Comparison of ENCODE assay signal across 29 cellular contexts in the genomic region with DNA sequence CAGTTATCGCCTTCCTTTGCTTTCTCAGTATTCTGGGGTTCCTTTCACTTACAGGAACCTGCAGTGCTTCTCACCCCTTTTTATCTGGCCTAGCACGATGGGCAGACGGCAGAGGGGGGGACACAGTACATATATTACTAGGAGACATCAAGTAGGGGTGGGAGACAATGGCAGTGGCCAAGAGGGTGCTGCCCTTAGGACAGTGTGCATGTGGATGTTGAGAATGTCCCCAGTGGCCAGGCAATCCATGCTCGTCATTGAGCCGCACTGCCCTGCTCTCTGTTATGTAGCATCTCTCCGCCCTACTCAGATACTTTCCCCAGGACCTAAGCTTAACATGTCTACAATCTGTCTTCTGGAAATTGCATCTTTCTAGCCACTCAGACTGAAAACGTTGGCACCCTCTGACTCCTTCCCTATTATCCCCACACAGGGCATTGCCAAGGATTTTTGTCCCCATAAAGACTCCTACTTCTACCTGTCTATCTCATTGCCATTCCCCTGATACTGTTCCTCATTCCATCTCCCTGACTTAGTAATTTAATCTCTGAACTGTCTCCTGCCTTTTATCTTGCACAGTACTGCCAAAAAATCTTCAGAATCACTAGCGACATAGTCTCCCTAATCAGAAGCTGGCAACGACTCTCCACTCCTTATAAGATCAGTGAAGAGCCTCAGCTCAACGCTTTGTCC. TPM values are rescaled to one million over a fixed set of nuclear protein-coding genes. Genes with fewer than 3 reads are reported as not detected.
"Had no signal": no experiment of that assay in that cellular context is flagged by ENCODE, and none has a peak within 500 bp of the region (broad histone marks: within the 10 kb centered on the region; RNA-seq: fewer than 3 reads in every experiment).

No MANE protein-coding gene starts in this region.

- H3K9me3 ChIP-seq: neutrophil, ovary, prostate gland, testis, upper lobe of left lung had no signal

- H3K36me3 Mint-ChIP-seq: activated CD8-positive, alpha-beta memory T cell treated with anti-CD3 and anti-CD28 coated beads, Interleukin-2, amount 10 ng/mL, durations not matched to agents 7 days and 5 days; activated naive CD4-positive, alpha-beta T cell treated with anti-CD3 and anti-CD28 coated beads, Interleukin-2, amount 50 U/mL, for 24 hours; brain had no signal

- H3K4me3 Mint-ChIP-seq: activated CD8-positive, alpha-beta memory T cell treated with anti-CD3 and anti-CD28 coated beads, Interleukin-2, amount 10 ng/mL, durations not matched to agents 7 days and 5 days; activated CD8-positive, alpha-beta T cell treated with anti-CD3 and anti-CD28 coated beads for 36 hours; activated naive CD4-positive, alpha-beta T cell treated with anti-CD3 and anti-CD28 coated beads, Interleukin-2, amount 50 U/mL, for 24 hours; activated T-helper 1 cell treated with anti-CD3 and anti-CD28 coated beads, Interleukin-12 subunit alpha, Interleukin-12 subunit beta, Interleukin-2, Interleukin-4 antibody, amounts not matched to agents 30 ng/mL and 10 ng/mL and 1 ng/mL, durations not matched to agents 14 hours and 24 hours and 36 hours; brain; central memory CD8-positive, alpha-beta T cell; effector memory CD8-positive, alpha-beta T cell; nephron had no signal

- H3K4me1 ChIP-seq: prostate gland, testis, upper lobe of left lung had no signal

- FAIRE-seq: colon, endothelial cell of umbilical vein, frontal cortex, islet of Langerhans had no signal

- H3K4me3 ChIP-seq: dorsolateral prefrontal cortex, ovary, prostate gland, SK-N-MC, testis, upper lobe of left lung had no signal

- ATAC-seq: activated CD8-positive, alpha-beta memory T cell treated with anti-CD3 and anti-CD28 coated beads, Interleukin-2, amount 10 ng/mL, durations not matched to agents 7 days and 5 days; activated CD8-positive, alpha-beta T cell treated with anti-CD3 and anti-CD28 coated beads for 36 hours; effector memory CD8-positive, alpha-beta T cell; esophagus mucosa; left lobe of liver had no signal

- H3K27ac Mint-ChIP-seq: activated CD8-positive, alpha-beta memory T cell treated with anti-CD3 and anti-CD28 coated beads, Interleukin-2, amount 10 ng/mL, durations not matched to agents 7 days and 5 days; activated CD8-positive, alpha-beta T cell treated with anti-CD3 and anti-CD28 coated beads for 36 hours; activated naive CD4-positive, alpha-beta T cell treated with anti-CD3 and anti-CD28 coated beads, Interleukin-2, amount 50 U/mL, for 24 hours; activated T-helper 1 cell treated with anti-CD3 and anti-CD28 coated beads, Interleukin-12 subunit alpha, Interleukin-12 subunit beta, Interleukin-2, Interleukin-4 antibody, amounts not matched to agents 30 ng/mL and 10 ng/mL and 1 ng/mL, durations not matched to agents 14 hours and 24 hours and 36 hours; brain; effector memory CD8-positive, alpha-beta T cell; nephron had no signal

- H3K4me1 Mint-ChIP-seq: activated CD8-positive, alpha-beta memory T cell treated with anti-CD3 and anti-CD28 coated beads, Interleukin-2, amount 10 ng/mL, durations not matched to agents 7 days and 5 days; activated naive CD4-positive, alpha-beta T cell treated with anti-CD3 and anti-CD28 coated beads, Interleukin-2, amount 50 U/mL, for 24 hours; central memory CD8-positive, alpha-beta T cell; nephron had no signal

- H3K9me3 Mint-ChIP-seq: activated CD8-positive, alpha-beta T cell treated with anti-CD3 and anti-CD28 coated beads for 36 hours; activated naive CD4-positive, alpha-beta T cell treated with anti-CD3 and anti-CD28 coated beads, Interleukin-2, amount 50 U/mL, for 24 hours; activated T-helper 1 cell treated with anti-CD3 and anti-CD28 coated beads, Interleukin-12 subunit alpha, Interleukin-12 subunit beta, Interleukin-2, Interleukin-4 antibody, amounts not matched to agents 30 ng/mL and 10 ng/mL and 1 ng/mL, durations not matched to agents 14 hours and 24 hours and 36 hours; central memory CD8-positive, alpha-beta T cell had no signal

- DNase-seq: activated CD4-positive, alpha-beta T cell treated with anti-CD3 and anti-CD28 coated beads for 48 hours; activated CD8-positive, alpha-beta memory T cell treated with anti-CD3 and anti-CD28 coated beads, Interleukin-2, amount 10 ng/mL, durations not matched to agents 7 days and 5 days; activated CD8-positive, alpha-beta T cell treated with anti-CD3 and anti-CD28 coated beads for 36 hours; activated gamma-delta T cell; activated T-cell treated with anti-CD3 and anti-CD28 coated beads for 4 hours; anterior cingulate cortex; dorsolateral prefrontal cortex; effector memory CD8-positive, alpha-beta T cell; ovary; stimulated activated CD4-positive, alpha-beta T cell treated with anti-CD3 and anti-CD28 coated beads, Interleukin-1b, Interleukin-23, amount 100 ng/mL, for 48 hours; testis; upper lobe of left lung had no signal

- H3K27ac ChIP-seq: dorsolateral prefrontal cortex, neutrophil, ovary, prostate gland, SK-N-MC, testis, upper lobe of left lung had no signal

- H3K36me3 ChIP-seq: neutrophil, ovary, prostate gland, upper lobe of left lung had no signal

- H3K27me3 ChIP-seq: ovary, testis, upper lobe of left lung had no signal

RNA-seq across cellular contexts. Expression of gene DSG3, which starts 57.1 kb away (rescaled TPM):
- total RNA-seq: activated CD8-positive, alpha-beta memory T cell treated with anti-CD3 and anti-CD28 coated beads, Interleukin-2, amount 10 ng/mL, durations not matched to agents 7 days and 5 days; activated CD8-positive, alpha-beta T cell treated with anti-CD3 and anti-CD28 coated beads for 36 hours; activated T-helper 1 cell treated with anti-CD3 and anti-CD28 coated beads, Interleukin-12 subunit alpha, Interleukin-12 subunit beta, Interleukin-2, Interleukin-4 antibody, amounts not matched to agents 30 ng/mL and 10 ng/mL and 1 ng/mL, durations not matched to agents 14 hours and 24 hours and 36 hours; left lobe of liver; lung microvascular endothelial cell; skeletal muscle tissue; T-helper 2 cell treated with Interferon-gamma antibody and Interleukin-4, amounts not matched to agents 100 ng/mL and 5 ng/mL, for 36 hours; upper lobe of left lung had no signal
- polyA plus RNA-seq: endothelial cell of umbilical vein, ovary had no signal
